Comparison of ENCODE assay signal across 1 cellular context in the genomic region with DNA sequence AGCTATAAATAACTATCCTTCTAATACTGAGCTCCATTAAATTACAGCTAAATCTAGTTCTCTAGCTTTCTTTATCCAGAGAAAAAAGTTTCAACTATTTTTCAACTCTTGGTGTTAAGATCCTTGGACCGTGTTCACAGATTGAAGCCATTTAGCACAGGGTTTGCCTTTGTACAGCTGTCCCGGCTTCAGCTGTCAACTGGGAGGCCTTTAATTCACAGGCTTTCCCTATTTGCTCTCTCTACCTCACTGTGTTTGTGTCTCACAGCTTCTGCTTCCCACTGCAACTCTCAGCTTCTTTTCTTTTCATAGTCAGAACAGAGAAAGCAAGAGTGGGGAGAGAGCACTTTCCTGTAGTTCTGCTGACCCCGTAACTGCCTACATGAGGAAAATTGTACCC.
TF ChIP-seq lines count a peak whose summit lies in the region.

No MANE protein-coding gene starts in this region.

TF ChIP-seq in endothelial cell of umbilical vein, 7 proteins besides CTCF, POLR2A, EP300 and RAD21:
- TF ChIP-seq EZH2 (IDR thresholded peaks at IDR 0.05; ENCODE audit: borderline replicate concordance, low read depth, low read length, severe bottlenecking): no peak
- TF ChIP-seq FOS (IDR thresholded peaks at IDR 0.05; ENCODE audit: borderline replicate concordance, insufficient read depth, low read length): no peak
- no peak for TF ChIP-seq JUN (IDR thresholded peaks at IDR 0.05; ENCODE audit: borderline replicate concordance, insufficient read depth, insufficient read length, low read depth)
- no peak for TF ChIP-seq POLR2AphosphoS5 (IDR thresholded peaks at IDR 0.05; ENCODE audit: insufficient read depth, low read depth, low read length)
- no peak for TF ChIP-seq MYC (IDR thresholded peaks at IDR 0.05; ENCODE audit: low read depth, low read length)
- TF ChIP-seq, protein P1, sequence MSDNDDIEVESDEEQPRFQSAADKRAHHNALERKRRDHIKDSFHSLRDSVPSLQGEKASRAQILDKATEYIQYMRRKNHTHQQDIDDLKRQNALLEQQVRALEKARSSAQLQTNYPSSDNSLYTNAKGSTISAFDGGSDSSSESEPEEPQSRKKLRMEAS (IDR thresholded peaks at IDR 0.05; ENCODE audit: insufficient read depth, insufficient read length): no peak
- no peak for TF ChIP-seq GATA2 (IDR thresholded peaks at IDR 0.05; ENCODE audit: insufficient read depth, insufficient read length, low read depth, low read length)
